8 cellular contexts compared by ENCODE assay signal in genomic region chr12:112978163-112979081, GRCh38. TPM values are rescaled to one million over a fixed set of nuclear protein-coding genes. Genes with fewer than 3 reads are reported as not detected.
A peak's percentile ranks its signal among the peaks of the same experiment; 100 is the strongest.
DNase-seq lines count a peak whose midpoint lies in the region; ATAC-seq and TF ChIP-seq lines count a peak whose summit lies in the region.

Gene OAS2 (plus strand): TSS chr12:112978519. CDS start chr12:112978609, 90 bp downstream.

- no peaks in the 10 kb centered on the region for H3K27me3 ChIP-seq in right atrium auricular region

- peak within 1 kb of the TSS; percentile 98 for H3K27ac Mint-ChIP-seq in activated naive CD8-positive, alpha-beta T cell
- H3K27ac Mint-ChIP-seq in osteocyte (ENCODE audit: unreplicated experiment), result no peak within 1 kb of the TSS

- no peak for TF ChIP-seq CTCF in RWPE1 (conservative IDR thresholded peaks at IDR 0.05; ENCODE audit: low read depth)
- TF ChIP-seq CTCF in right atrium auricular region (IDR thresholded peaks at IDR 0.05), result no peak
- TF ChIP-seq CTCF in osteocyte (IDR thresholded peaks at IDR 0.05), result no peak

- H3K9me3 ChIP-seq in right atrium auricular region, result peaks cover 0 to 11% of the 10 kb centered on the region in 2 donors

- CTCF ChIA-PET in RWPE1 (lab: Yijun Ruan, JAX), result interaction anchor here (0.7 kb wide), 1 partner anchor 15 kb away, joined by 7 read pairs; no protein-coding TSS in a partner anchor

- peaks cover 0 to 13% of the 10 kb centered on the region in 2 donors for H3K4me1 ChIP-seq in right atrium auricular region

- H3K9me3 Mint-ChIP-seq in activated naive CD8-positive, alpha-beta T cell (ENCODE audit: low read depth), result peaks cover 4% of the 10 kb centered on the region
- peaks cover 16% of the 10 kb centered on the region for H3K9me3 Mint-ChIP-seq in osteocyte (ENCODE audit: unreplicated experiment)

- peak within 1 kb of the TSS; percentile 39 to 57 for H3K4me3 ChIP-seq in right atrium auricular region

- DNase-seq in RWPE1 (ENCODE audit: low spot score) (peak; percentile 57), right atrium auricular region (ENCODE audit: low spot score) (peak; percentile 86), osteocyte (ENCODE audit: extremely low spot score, unreplicated experiment) (no peak), T1000 (lab: John Stamatoyannopoulos, UW) (no peak)
- DNase-seq in stimulated activated CD4-positive, alpha-beta T cell treated with anti-CD3 and anti-CD28 coated beads, Interleukin-1b, Interleukin-23, amount 100 ng/mL, for 1 hour (ENCODE audit: low read depth in 2 of 2), result peak; percentile 32 to 48

- H3K36me3 Mint-ChIP-seq in activated naive CD8-positive, alpha-beta T cell, result peaks cover 15% of the 10 kb centered on the region
- no peaks in the 10 kb centered on the region for H3K36me3 Mint-ChIP-seq in osteocyte (ENCODE audit: unreplicated experiment)

- H3K4me1 Mint-ChIP-seq in activated naive CD8-positive, alpha-beta T cell (ENCODE audit: low read depth), result peaks cover 48% of the 10 kb centered on the region
- H3K4me1 Mint-ChIP-seq in osteocyte (ENCODE audit: unreplicated experiment), result no peaks in the 10 kb centered on the region

- H3K27ac ChIP-seq in RWPE1, result peak within 1 kb of the TSS; percentile 91
- H3K27ac ChIP-seq in right atrium auricular region, result peak within 1 kb of the TSS; percentile 81 to 82

- H3K4me3 Mint-ChIP-seq in activated naive CD8-positive, alpha-beta T cell, result peak within 1 kb of the TSS; percentile 96
- no peak within 1 kb of the TSS for H3K4me3 Mint-ChIP-seq in osteocyte (ENCODE audit: unreplicated experiment)

- peak; percentile 81 for ATAC-seq in GM18519 (IDR thresholded peaks at IDR 0.05; ENCODE audit: low FRiP score, unreplicated experiment)
- peak; percentile 93 for ATAC-seq in HG02938 (IDR thresholded peaks at IDR 0.05; ENCODE audit: unreplicated experiment)

- POLR2A ChIA-PET in RWPE1 (lab: Yijun Ruan, JAX; ENCODE audit: low non-redundant PET), result no interaction called here

- no peaks in the 10 kb centered on the region for H3K27me3 Mint-ChIP-seq in activated naive CD8-positive, alpha-beta T cell
- peaks cover 9% of the 10 kb centered on the region for H3K27me3 Mint-ChIP-seq in osteocyte (ENCODE audit: unreplicated experiment)

- H3K36me3 ChIP-seq in right atrium auricular region, result no peaks in the 10 kb centered on the region

RNA-seq across cellular contexts. Expression of gene OAS2, which starts in this region (rescaled TPM):
- total RNA-seq in right atrium auricular region (1 to 10 TPM; 6.0 to 6.8 TPM), osteocyte (not detected in 2 replicates)

Comparison
In these comparisons a context has a peak if more than half of its experiments do, and no peak if none do; other contexts are left out.
1. DNase-seq: peak in RWPE1 (single experiment), right atrium auricular region (single experiment) and stimulated activated CD4-positive, alpha-beta T cell treated with anti-CD3 and anti-CD28 coated beads, Interleukin-1b, Interleukin-23, amount 100 ng/mL, for 1 hour (2 of 2); none in osteocyte (single experiment) and T1000 (single experiment).